In the genomic region with DNA sequence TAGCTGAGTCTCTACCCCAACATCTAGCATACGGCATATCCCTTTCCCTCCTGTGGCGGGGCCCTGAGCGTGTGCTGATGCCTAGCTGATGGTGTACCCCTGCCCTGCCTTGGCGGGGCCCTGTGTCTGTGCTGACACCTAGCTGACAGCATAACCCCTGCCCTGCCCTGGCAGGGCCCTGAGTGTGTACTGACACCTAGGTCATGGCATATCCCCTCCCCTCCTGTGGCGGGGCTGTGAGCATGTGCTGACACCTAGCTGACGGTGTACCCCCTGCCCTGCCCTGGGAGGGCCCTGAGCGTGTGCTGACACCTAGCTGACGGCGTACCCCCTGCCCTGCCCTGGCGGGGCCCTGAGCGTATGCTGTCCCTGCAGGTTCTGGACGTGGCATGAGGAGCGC, we compare ENCODE assay signal across 12 cellular contexts.
"Had no signal": no experiment of that assay in that cellular context is flagged by ENCODE, and none has a peak within 500 bp of the region (broad histone marks: within the 10 kb centered on the region; RNA-seq: fewer than 3 reads in every experiment).

No MANE protein-coding gene starts in this region.

- H3K9me3 Mint-ChIP-seq: dendritic cell treated with granulocyte-macrophage colony-stimulating factor and Interleukin-4, amounts not matched to agents 40 ng/mL and 50 ng/mL, for 4 days; endodermal cell; immature natural killer cell; nephron; T-cell had no signal

- H3K36me3 Mint-ChIP-seq: immature natural killer cell had no signal

- H3K27ac Mint-ChIP-seq: dendritic cell treated with granulocyte-macrophage colony-stimulating factor and Interleukin-4, amounts not matched to agents 40 ng/mL and 50 ng/mL, for 4 days; endodermal cell; nephron had no signal

- DNase-seq: activated T-cell treated with anti-CD3 and anti-CD28 coated beads, Interleukin-2, amount 50 U/mL, for 48 hours; endodermal cell; head of caudate nucleus; immature natural killer cell; occipital lobe; right cardiac atrium; SHP77; SK-N-SH; WERI-Rb-1 had no signal

- H3K4me1 Mint-ChIP-seq: endodermal cell, immature natural killer cell, nephron had no signal

- H3K4me3 Mint-ChIP-seq: dendritic cell treated with granulocyte-macrophage colony-stimulating factor and Interleukin-4, amounts not matched to agents 40 ng/mL and 50 ng/mL, for 4 days; endodermal cell; immature natural killer cell; nephron had no signal

- H3K27me3 Mint-ChIP-seq: dendritic cell treated with granulocyte-macrophage colony-stimulating factor and Interleukin-4, amounts not matched to agents 40 ng/mL and 50 ng/mL, for 4 days; T-cell had no signal

- ATAC-seq: right cardiac atrium had no signal
